In genomic region chr15:100107606-100108225, GRCh38 we compare ENCODE assay signal across 24 cellular contexts.
"Had no signal": no experiment of that assay in that cellular context is flagged by ENCODE, and none has a peak within 500 bp of the region (broad histone marks: within the 10 kb centered on the region; RNA-seq: fewer than 3 reads in every experiment).

No MANE protein-coding gene starts in this region.

- DNase-seq: activated CD4-positive, alpha-beta T cell treated with anti-CD3 and anti-CD28 coated beads for 4 hours; activated CD4-positive, alpha-beta T cell treated with anti-CD3 and anti-CD28 coated beads, Interleukin-2, amount 50 U/mL, for 4 hours; activated naive CD4-positive, alpha-beta T cell treated with anti-CD3 and anti-CD28 coated beads for 36 hours; activated naive CD8-positive, alpha-beta T cell treated with anti-CD3 and anti-CD28 coated beads for 36 hours; activated T-cell treated with anti-CD3 and anti-CD28 coated beads for 4 hours; activated T-cell treated with anti-CD3 and anti-CD28 coated beads, Interleukin-2, amount 50 U/mL, for 72 hours; effector memory CD4-positive, alpha-beta T cell; left ventricle myocardium inferior; mesendoderm; mucosa of descending colon; stimulated activated naive CD4-positive, alpha-beta T cell treated with Interleukin-2 at 50 U/mL for 16 hours; T-helper 9 cell; testis; trophoblast cell had no signal

- H3K9me3 ChIP-seq: ascending aorta, left ventricle myocardium inferior, mucosa of descending colon, testis, uterus had no signal

- FAIRE-seq: frontal cortex, TTC549 had no signal

- H3K27me3 ChIP-seq: ascending aorta, cardiac muscle cell, dorsolateral prefrontal cortex, testis, uterus had no signal

- H3K27ac ChIP-seq: cardiac muscle cell, dorsolateral prefrontal cortex, left ventricle myocardium inferior, testis, uterus, VCaP had no signal

- ATAC-seq: activated T-cell treated with anti-CD3 and anti-CD28 coated beads, Interleukin-2, amount 50 U/mL, for 72 hours; mucosa of descending colon; natural killer cell treated with Interleukin-12 subunit alpha and Interleukin-12 subunit beta and Interleukin-15 and Interleukin-18, amount 100 ng/mL, for 72 hours had no signal

- H3K36me3 ChIP-seq: ascending aorta, cardiac muscle cell, left ventricle myocardium inferior, uterus had no signal

- H3K4me3 ChIP-seq: ascending aorta, cardiac muscle cell, coronary artery, dorsolateral prefrontal cortex, left ventricle myocardium inferior, lung, mucosa of descending colon, testis, uterus had no signal
